In the genomic region with DNA sequence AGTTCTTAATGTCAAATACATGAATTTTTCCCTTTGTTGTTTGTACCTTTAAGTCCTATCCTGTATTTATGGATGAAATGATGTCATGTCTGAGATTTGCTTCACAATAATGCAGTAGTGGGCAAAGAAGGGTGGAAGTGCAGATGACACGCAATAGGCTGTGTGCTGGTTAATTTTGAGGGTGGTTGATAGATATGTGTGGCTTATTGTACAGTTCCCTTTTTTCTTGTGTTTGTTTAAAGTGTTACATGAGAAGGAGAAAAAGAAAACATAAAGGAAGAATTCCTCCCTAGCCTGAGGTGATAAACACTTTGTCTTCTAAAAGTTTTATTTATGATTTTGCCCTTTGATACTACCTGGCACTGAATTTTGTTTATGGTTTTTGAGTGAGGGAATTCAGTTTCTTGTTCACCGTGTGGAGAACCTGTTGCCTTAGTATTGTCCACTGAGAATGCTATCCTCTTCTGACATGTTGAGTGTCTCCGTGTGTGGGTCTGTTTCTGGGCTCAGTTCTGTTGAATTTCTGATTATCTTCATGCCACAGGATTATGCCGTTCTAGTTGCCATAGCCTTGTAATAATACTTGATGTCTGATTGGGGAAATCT, we compare ENCODE assay signal across 12 cellular contexts. TPM values are rescaled to one million over a fixed set of nuclear protein-coding genes. Genes with fewer than 3 reads are reported as not detected.
DNase-seq lines count a peak whose midpoint lies in the region; ATAC-seq and TF ChIP-seq lines count a peak whose summit lies in the region.
"Had no signal": no experiment of that assay in that cellular context is flagged by ENCODE, and none has a peak within 500 bp of the region (broad histone marks: within the 10 kb centered on the region; RNA-seq: fewer than 3 reads in every experiment).

No MANE protein-coding gene starts in this region.

- no peak overlapping the region for H3K4me3 Mint-ChIP-seq in activated CD4-positive, alpha-beta memory T cell treated with anti-CD3 and anti-CD28 coated beads, Interleukin-2, amount 10 ng/mL, durations not matched to agents 7 days and 5 days
- no peak overlapping the region for H3K4me3 Mint-ChIP-seq in activated CD4-positive, alpha-beta memory T cell treated with anti-CD3 and anti-CD28 coated beads for 36 hours
- H3K4me3 Mint-ChIP-seq in stimulated activated naive B cell treated with anti-CD40 and anti-IgM and Interleukin-4, amounts not matched to agents 10 μg/mL and 1 μg/mL and 100 μg/mL, for 72 hours, result peak overlapping the region in 1 of 2 donors; percentile 48

- peak overlapping the region; percentile 56 for H3K27ac Mint-ChIP-seq in activated CD4-positive, alpha-beta memory T cell treated with anti-CD3 and anti-CD28 coated beads, Interleukin-2, amount 10 ng/mL, durations not matched to agents 7 days and 5 days
- no peak overlapping the region for H3K27ac Mint-ChIP-seq in activated CD4-positive, alpha-beta memory T cell treated with anti-CD3 and anti-CD28 coated beads for 36 hours
- H3K27ac Mint-ChIP-seq in stimulated activated naive B cell treated with anti-CD40 and anti-IgM and Interleukin-4, amounts not matched to agents 10 μg/mL and 1 μg/mL and 100 μg/mL, for 72 hours, result peak overlapping the region; percentile 79

- peaks cover 61% of the 10 kb centered on the region for H3K36me3 Mint-ChIP-seq in activated CD4-positive, alpha-beta memory T cell treated with anti-CD3 and anti-CD28 coated beads, Interleukin-2, amount 10 ng/mL, durations not matched to agents 7 days and 5 days (ENCODE audit: low read depth)
- peaks cover 39% of the 10 kb centered on the region for H3K36me3 Mint-ChIP-seq in activated CD4-positive, alpha-beta memory T cell treated with anti-CD3 and anti-CD28 coated beads for 36 hours
- peaks cover 57 to 70% of the 10 kb centered on the region in 2 donors for H3K36me3 Mint-ChIP-seq in stimulated activated naive B cell treated with anti-CD40 and anti-IgM and Interleukin-4, amounts not matched to agents 10 μg/mL and 1 μg/mL and 100 μg/mL, for 72 hours

- peak overlapping the region; percentile 80 for H3K27ac ChIP-seq in RWPE1
- H3K27ac ChIP-seq: thoracic aorta had no signal

- no peak for TF ChIP-seq CTCF in RWPE1 (conservative IDR thresholded peaks at IDR 0.05; ENCODE audit: low read depth)

- POLR2A ChIA-PET in activated CD4-positive, alpha-beta memory T cell treated with anti-CD3 and anti-CD28 coated beads, Interleukin-2, amount 10 ng/mL, durations not matched to agents 7 days and 5 days (lab: Charles Lee), result no interaction called here
- POLR2A ChIA-PET in activated CD4-positive, alpha-beta memory T cell treated with anti-CD3 and anti-CD28 coated beads for 36 hours (lab: Charles Lee), result no interaction called here
- POLR2A ChIA-PET in RWPE1 (lab: Yijun Ruan, JAX; ENCODE audit: low non-redundant PET), result no interaction called here

- CTCF ChIA-PET in activated CD4-positive, alpha-beta memory T cell treated with anti-CD3 and anti-CD28 coated beads, Interleukin-2, amount 10 ng/mL, durations not matched to agents 7 days and 5 days (lab: Charles Lee), result no interaction called here
- CTCF ChIA-PET in activated CD4-positive, alpha-beta memory T cell treated with anti-CD3 and anti-CD28 coated beads for 36 hours (lab: Charles Lee), result interaction anchor here (1.4 kb wide), 1 partner anchor 397 kb away, joined by 6 read pairs; no protein-coding TSS in a partner anchor
- CTCF ChIA-PET in RWPE1 (lab: Yijun Ruan, JAX), result interaction anchor here (0.6 kb wide), 2 partner anchors 30 to 1321 kb away, joined by 3 to 4 read pairs; no protein-coding TSS in a partner anchor

- no peaks in the 10 kb centered on the region for H3K27me3 Mint-ChIP-seq in activated CD4-positive, alpha-beta memory T cell treated with anti-CD3 and anti-CD28 coated beads, Interleukin-2, amount 10 ng/mL, durations not matched to agents 7 days and 5 days
- H3K27me3 Mint-ChIP-seq in activated CD4-positive, alpha-beta memory T cell treated with anti-CD3 and anti-CD28 coated beads for 36 hours, result no peaks in the 10 kb centered on the region
- no peaks in the 10 kb centered on the region for H3K27me3 Mint-ChIP-seq in stimulated activated naive B cell treated with anti-CD40 and anti-IgM and Interleukin-4, amounts not matched to agents 10 μg/mL and 1 μg/mL and 100 μg/mL, for 72 hours

- ATAC-seq in stimulated activated naive B cell treated with anti-CD40 and anti-IgM and Interleukin-4, amounts not matched to agents 10 μg/mL and 1 μg/mL and 100 μg/mL, for 72 hours (replicated peaks), result peak in 1 of 2 donors; percentile 37
- no peak for ATAC-seq in HG03039 (IDR thresholded peaks at IDR 0.05; ENCODE audit: unreplicated experiment)

- DNase-seq in activated CD4-positive, alpha-beta memory T cell treated with anti-CD3 and anti-CD28 coated beads, Interleukin-2, amount 10 ng/mL, durations not matched to agents 7 days and 5 days, result no peak
- DNase-seq in activated CD4-positive, alpha-beta memory T cell treated with anti-CD3 and anti-CD28 coated beads for 36 hours, result no peak
- no peak for DNase-seq in RWPE1 (ENCODE audit: low spot score)
- DNase-seq in iris pigment epithelial cell (ENCODE audit: low read depth), result peak; percentile 48
- DNase-seq in stimulated activated naive B cell treated with anti-CD40 and anti-IgM and Interleukin-4, amounts not matched to agents 10 μg/mL and 1 μg/mL and 100 μg/mL, for 72 hours, result no peak
- no peak for DNase-seq in NCI-H2227 (lab: John Stamatoyannopoulos, UW; ENCODE audit: unreplicated experiment)
- no peak for DNase-seq in NCI-H2107 (lab: John Stamatoyannopoulos, UW)
- DNase-seq: 8988T, right lobe of liver, SHP77 treated with DMSO at 0.1 percent for 48 hours had no signal

- H3K4me1 Mint-ChIP-seq in activated CD4-positive, alpha-beta memory T cell treated with anti-CD3 and anti-CD28 coated beads, Interleukin-2, amount 10 ng/mL, durations not matched to agents 7 days and 5 days, result peaks cover 57% of the 10 kb centered on the region
- peaks cover 58% of the 10 kb centered on the region for H3K4me1 Mint-ChIP-seq in activated CD4-positive, alpha-beta memory T cell treated with anti-CD3 and anti-CD28 coated beads for 36 hours (ENCODE audit: low read depth)
- H3K4me1 Mint-ChIP-seq in stimulated activated naive B cell treated with anti-CD40 and anti-IgM and Interleukin-4, amounts not matched to agents 10 μg/mL and 1 μg/mL and 100 μg/mL, for 72 hours, result peaks cover 53 to 79% of the 10 kb centered on the region in 2 donors

- H3K9me3 Mint-ChIP-seq in activated CD4-positive, alpha-beta memory T cell treated with anti-CD3 and anti-CD28 coated beads, Interleukin-2, amount 10 ng/mL, durations not matched to agents 7 days and 5 days, result no peaks in the 10 kb centered on the region
- no peaks in the 10 kb centered on the region for H3K9me3 Mint-ChIP-seq in activated CD4-positive, alpha-beta memory T cell treated with anti-CD3 and anti-CD28 coated beads for 36 hours
- H3K9me3 Mint-ChIP-seq in stimulated activated naive B cell treated with anti-CD40 and anti-IgM and Interleukin-4, amounts not matched to agents 10 μg/mL and 1 μg/mL and 100 μg/mL, for 72 hours, result peaks cover 0 to 4% of the 10 kb centered on the region in 2 donors

- intact Hi-C loops in activated CD4-positive, alpha-beta memory T cell treated with anti-CD3 and anti-CD28 coated beads for 36 hours (cut with micrococcal nuclease), result no loop called here

RNA-seq across cellular contexts. Expression of a gene that starts 52.2 kb away (rescaled TPM):
- 10 to 100 TPM; 41.4 to 43.1 TPM for total RNA-seq in activated CD4-positive, alpha-beta memory T cell treated with anti-CD3 and anti-CD28 coated beads, Interleukin-2, amount 10 ng/mL, durations not matched to agents 7 days and 5 days
- total RNA-seq in activated CD4-positive, alpha-beta memory T cell treated with anti-CD3 and anti-CD28 coated beads for 36 hours, result 10 to 100 TPM; 35.4 to 36.4 TPM

RNA-seq across cellular contexts. Expression of a gene that starts 54.1 kb away (rescaled TPM):
- 100 to 1,000 TPM; 133 to 138 TPM for total RNA-seq in activated CD4-positive, alpha-beta memory T cell treated with anti-CD3 and anti-CD28 coated beads, Interleukin-2, amount 10 ng/mL, durations not matched to agents 7 days and 5 days
- total RNA-seq in activated CD4-positive, alpha-beta memory T cell treated with anti-CD3 and anti-CD28 coated beads for 36 hours, result 100 to 1,000 TPM; 124 to 126 TPM
